8 cellular contexts compared by ENCODE assay signal in the genomic region with DNA sequence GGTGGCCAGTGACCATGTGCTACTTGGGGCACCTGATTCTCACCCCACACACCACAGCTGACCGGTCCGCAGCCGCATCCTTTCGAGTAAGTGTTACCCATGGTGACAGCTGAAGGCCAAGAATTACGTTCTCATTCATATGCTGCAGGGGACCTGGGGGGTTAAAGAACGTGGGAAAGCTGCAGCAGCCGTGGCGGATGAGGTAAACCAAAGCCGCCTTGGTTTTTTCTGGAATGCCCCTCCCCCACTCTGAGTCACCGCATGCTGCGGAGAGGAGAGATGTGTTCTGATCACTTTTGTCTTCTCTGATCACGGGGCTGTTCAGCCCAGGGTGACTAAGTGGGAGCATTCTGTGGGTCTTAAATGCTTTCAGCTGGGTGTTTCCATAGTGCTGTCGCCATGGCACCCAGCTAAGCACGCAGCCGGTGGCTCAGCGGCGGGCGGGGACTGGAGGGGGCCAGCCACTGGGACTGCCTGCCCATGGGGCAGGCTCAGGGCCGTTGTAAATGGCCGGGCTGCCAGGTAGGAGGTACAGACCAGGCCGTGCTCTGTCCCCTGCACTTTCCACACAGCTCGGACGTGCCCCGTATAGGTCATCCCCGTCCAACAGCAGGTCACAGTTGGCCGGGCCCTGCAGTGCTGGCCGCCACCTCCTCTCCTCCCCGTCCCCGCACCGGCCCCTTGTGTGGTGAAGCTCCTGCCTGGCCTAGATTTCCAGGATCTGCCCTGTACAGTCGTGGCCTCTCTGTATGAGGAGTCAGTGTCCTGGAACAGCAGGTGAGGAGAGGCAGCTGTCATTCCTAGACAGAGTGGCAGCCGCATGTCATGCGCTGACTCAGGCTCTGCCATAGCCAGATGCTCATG.
A peak's percentile ranks its signal among the peaks of the same experiment; 100 is the strongest.
DNase-seq lines count a peak whose midpoint lies in the region; ATAC-seq and TF ChIP-seq lines count a peak whose summit lies in the region.

No MANE protein-coding gene starts in this region.

- H3K36me3 ChIP-seq in PC-3 (ENCODE audit: low read depth, low read length) (no peaks in the 10 kb centered on the region), fibroblast of lung (ENCODE audit: control insufficient read depth, insufficient read depth, low read length) (no peaks in the 10 kb centered on the region)

- no peaks in the 10 kb centered on the region for H3K79me2 ChIP-seq in PC-3 (ENCODE audit: low read length)
- no peaks in the 10 kb centered on the region for H3K79me2 ChIP-seq in fibroblast of lung (ENCODE audit: control insufficient read depth, insufficient read depth, low read length)

- H3K4me3 Mint-ChIP-seq in neural crest cell, result peak overlapping the region; percentile 77

- no peaks in the 10 kb centered on the region for H3K27me3 ChIP-seq in PC-3 (ENCODE audit: low read length)
- H3K27me3 ChIP-seq in fibroblast of lung (ENCODE audit: control insufficient read depth, insufficient read depth, low read length), result no peaks in the 10 kb centered on the region

- no peaks in the 10 kb centered on the region for H3K27me3 Mint-ChIP-seq in neural crest cell (ENCODE audit: low read depth)

- DNase-seq in AG08396 (ENCODE audit: low spot score) (peak; percentile 98), HUDEP-2 (lab: John Stamatoyannopoulos, UW; ENCODE audit: unreplicated experiment in 76 of 76) (peak in 69 of 76 experiments; percentile 21 to 92 (median 72)), PC-3 (peak; percentile 99), fibroblast of lung (ENCODE audit: low read depth in 2 of 2) (peak; percentile 99 to 100), neural crest cell (ENCODE audit: low read depth, low spot score) (peak; percentile 79)
- DNase-seq in activated T-helper 1 cell treated with anti-CD3 and anti-CD28 coated beads, Interleukin-2, amount 50 U/mL, for 16 hours (ENCODE audit: low read depth in 1 of 2, low spot score in 1 of 2), result peak; percentile 80 to 92
- DNase-seq in stimulated activated naive CD4-positive, alpha-beta T cell treated with Interleukin-2 at 50 U/mL for 16 hours (lab: John Stamatoyannopoulos, UW), result peak; percentile 91

- H3K27ac ChIP-seq in PC-3 (ENCODE audit: low read length) (peak overlapping the region; percentile 98), fibroblast of lung (ENCODE audit: insufficient read depth, low read length) (peak overlapping the region; percentile 93)

- H3F3A ChIP-seq in PC-3 (ENCODE audit: low read length, unreplicated experiment), result peaks cover 3% of the 10 kb centered on the region

- H3K4me2 ChIP-seq in PC-3 (ENCODE audit: low read length) (peak overlapping the region; percentile 74), fibroblast of lung (ENCODE audit: extremely low read depth, insufficient read depth, low read length) (peak overlapping the region; percentile 72)

- H3K4me3 ChIP-seq in PC-3 (ENCODE audit: low read length) (peak overlapping the region; percentile 20; the same call in 1 of the 2 replicates), fibroblast of lung (replicated peaks in 1 of 4; ENCODE audit: control extremely low read depth in 1 of 4, insufficient read depth in 1 of 4, low read depth in 3 of 4, low read length in 4 of 4) (peak overlapping the region in 1 of 4 experiments; percentile 10)

- ATAC-seq in PC-3 (peak; percentile 72), HG03469 (IDR thresholded peaks at IDR 0.05; ENCODE audit: unreplicated experiment) (no peak)

- CTCF ChIA-PET in PC-3 (lab: Charles Lee), result interaction anchor here (0.5 kb wide), 1 partner anchor 99 kb away, joined by 4 read pairs; no protein-coding TSS in a partner anchor

- H4K20me1 ChIP-seq in PC-3 (ENCODE audit: low read length) (no peaks in the 10 kb centered on the region), fibroblast of lung (ENCODE audit: control insufficient read depth, extremely low read depth, insufficient read depth, low read length) (no peaks in the 10 kb centered on the region)

- H3K27ac Mint-ChIP-seq in neural crest cell (ENCODE audit: unreplicated experiment), result peak overlapping the region; percentile 99

- intact Hi-C loops in PC-3 (cut with micrococcal nuclease), result loop anchor here (1.0 kb wide), 2 partner anchors 45 to 60 kb away; partner anchors contain the start of gene BAIAP2

- TF ChIP-seq CTCF in PC-3 (conservative IDR thresholded peaks at IDR 0.05; ENCODE audit: low read depth, low read length), result no peak
- peak in 1 of 2 donors; percentile 7 for TF ChIP-seq CTCF in fibroblast of lung (conservative IDR thresholded peaks at IDR 0.05 in 1 of 2, IDR thresholded peaks at IDR 0.05 in 1 of 2; ENCODE audit: low read depth in 1 of 2, low read length in 2 of 2)
- TF ChIP-seq CTCF in neural crest cell (conservative IDR thresholded peaks at IDR 0.05), result no peak

- no peaks in the 10 kb centered on the region for H3K36me3 Mint-ChIP-seq in neural crest cell (ENCODE audit: low read depth)

- H3K9me3 ChIP-seq in PC-3 (ENCODE audit: low read length) (no peaks in the 10 kb centered on the region), fibroblast of lung (ENCODE audit: control insufficient read depth, insufficient read depth, low read depth, low read length) (no peaks in the 10 kb centered on the region)

- peaks cover 53% of the 10 kb centered on the region for H3K4me1 ChIP-seq in PC-3 (ENCODE audit: insufficient read depth, low read length)
- H3K4me1 ChIP-seq in fibroblast of lung (ENCODE audit: control insufficient read depth, extremely low read depth, insufficient read depth, low read length), result peaks cover 34% of the 10 kb centered on the region

- BruUV-seq in PC-3 (replicated peaks; lab: Mats Ljungman, UMichigan), result no TSS peak

- POLR2A ChIA-PET in PC-3 (lab: Charles Lee; ENCODE audit: unreplicated experiment), result no interaction called here

- H3K9ac ChIP-seq in PC-3 (ENCODE audit: low read length) (peak overlapping the region; percentile 75), fibroblast of lung (ENCODE audit: insufficient read depth, low read length) (peak overlapping the region; percentile 65)

- no peaks in the 10 kb centered on the region for H3K9me2 ChIP-seq in PC-3 (replicated peaks; ENCODE audit: low read length)

- no peaks in the 10 kb centered on the region for H3K9me3 Mint-ChIP-seq in neural crest cell

- H3K4me1 Mint-ChIP-seq in neural crest cell, result peaks cover 48% of the 10 kb centered on the region

- H2AFZ ChIP-seq in PC-3 (ENCODE audit: low read length) (no peak overlapping the region), fibroblast of lung (ENCODE audit: low read length) (no peak overlapping the region)
